Comparison of ENCODE assay signal across 22 cellular contexts in the genomic region with DNA sequence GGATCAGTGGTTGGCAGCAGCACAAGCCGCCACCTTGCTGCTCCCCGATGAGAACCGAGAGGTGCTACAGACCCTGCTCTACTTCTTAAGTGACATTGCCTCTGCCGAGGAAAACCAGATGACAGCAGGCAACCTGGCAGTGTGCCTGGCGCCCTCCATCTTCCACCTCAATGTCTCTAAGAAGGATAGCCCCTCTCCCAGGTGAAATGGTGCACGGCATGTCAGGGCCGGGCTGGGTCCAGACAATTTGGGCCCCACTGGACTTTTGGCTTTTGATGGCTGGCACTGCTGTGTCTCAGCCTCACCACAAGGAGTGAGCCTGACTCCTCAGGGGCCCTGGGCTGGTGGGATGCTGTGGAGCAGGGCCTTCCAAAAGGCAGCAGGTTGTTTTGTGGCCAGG.
"Had no signal": no experiment of that assay in that cellular context is flagged by ENCODE, and none has a peak within 500 bp of the region (broad histone marks: within the 10 kb centered on the region; RNA-seq: fewer than 3 reads in every experiment).

No MANE protein-coding gene starts in this region.

- ATAC-seq: naive thymus-derived CD8-positive, alpha-beta T cell; psoas muscle; right lobe of liver; stimulated activated effector memory CD8-positive, alpha-beta T cell treated with anti-CD3 and anti-CD28 coated beads, Interleukin-12 subunit alpha, Interleukin-12 subunit beta, amount 100 ng/mL, for 72 hours; stimulated activated naive CD8-positive, alpha-beta T cell treated with anti-CD3 and anti-CD28 coated beads, Interleukin-15, amount 100 ng/mL, for 72 hours had no signal

- H3K4me1 ChIP-seq: parathyroid adenoma, psoas muscle, right lobe of liver, testis, thyroid gland, transverse colon, upper lobe of left lung, vagina had no signal

- H3K4me3 ChIP-seq: hepatocyte, left ventricle myocardium inferior, lung, psoas muscle, right lobe of liver, skin epidermis, testis, thyroid gland, transverse colon, upper lobe of left lung, vagina had no signal

- H3K27ac ChIP-seq: hepatocyte, left ventricle myocardium inferior, neutrophil, parathyroid adenoma, psoas muscle, right lobe of liver, skin epidermis, testis, thyroid gland, transverse colon, upper lobe of left lung, vagina had no signal

- H3K27me3 ChIP-seq: hepatocyte, neutrophil, right lobe of liver, testis, thyroid gland, transverse colon, upper lobe of left lung, vagina had no signal

- H2AFZ ChIP-seq: hepatocyte, parathyroid adenoma had no signal

- H3K4me2 ChIP-seq: hepatocyte had no signal

- H3K9ac ChIP-seq: parathyroid adenoma had no signal

- DNase-seq: islet precursor cell; left ventricle myocardium inferior; mesendoderm; midbrain; naive thymus-derived CD8-positive, alpha-beta T cell; occipital lobe; stimulated activated CD4-positive, alpha-beta T cell treated with anti-CD3 and anti-CD28 coated beads, Interleukin-4, amount 100 ng/mL, for 24 hours; stimulated activated naive CD4-positive, alpha-beta T cell treated with Interleukin-2 at 50 U/mL for 16 hours; stimulated activated naive CD8-positive, alpha-beta T cell treated with anti-CD3 and anti-CD28 coated beads, Interleukin-15, amount 100 ng/mL, for 72 hours; testis; thyroid gland; transverse colon had no signal

- H3K36me3 ChIP-seq: thyroid gland, transverse colon, vagina had no signal

- H3K9me3 ChIP-seq: left ventricle myocardium inferior, neutrophil, psoas muscle, right lobe of liver, testis, thyroid gland, transverse colon, upper lobe of left lung, vagina had no signal
